In genomic region chr16:73274140-73274539, GRCh38 we compare ENCODE assay signal across 26 cellular contexts.
"Had no signal": no experiment of that assay in that cellular context is flagged by ENCODE, and none has a peak within 500 bp of the region (broad histone marks: within the 10 kb centered on the region; RNA-seq: fewer than 3 reads in every experiment).

No MANE protein-coding gene starts in this region.

- ATAC-seq: effector memory CD8-positive, alpha-beta T cell; esophagus mucosa; gastrocnemius medialis; heart right ventricle; left cardiac atrium; left lung; left ventricle myocardium superior; lower lobe of right lung had no signal

- H3K27ac ChIP-seq: epithelial cell of prostate, esophagus squamous epithelium, gastrocnemius medialis, heart right ventricle, left lung, lower lobe of right lung had no signal

- FAIRE-seq: endometrium, islet of Langerhans, keratinocyte had no signal

- H3K36me3 ChIP-seq: colonic mucosa, esophagus squamous epithelium, gastrocnemius medialis, heart right ventricle, left lung, lower lobe of right lung had no signal

- H3K4me3 ChIP-seq: colonic mucosa, esophagus squamous epithelium, gastrocnemius medialis, heart right ventricle, left lung, lower lobe of right lung, mucosa of descending colon had no signal

- H3K27me3 ChIP-seq: colonic mucosa, left lung had no signal

- DNase-seq: colonic mucosa; cortex of kidney; effector CD8-positive, alpha-beta T cell; effector memory CD8-positive, alpha-beta T cell; endodermal cell; erythroblast; esophagus squamous epithelium; foreskin fibroblast; foreskin melanocyte; gastrocnemius medialis; glutamatergic neuron; head of caudate nucleus; heart right ventricle; hippocampal formation; left cardiac atrium; left lung; left ventricle myocardium superior; lower lobe of right lung; mesenchymal stem cell; mucosa of descending colon; naive B cell had no signal

- H3K4me1 ChIP-seq: colonic mucosa, esophagus squamous epithelium, gastrocnemius medialis, heart right ventricle, left lung, lower lobe of right lung had no signal

- H3K9me3 ChIP-seq: colonic mucosa, esophagus squamous epithelium, gastrocnemius medialis, left lung, lower lobe of right lung, mucosa of descending colon had no signal
